ENCODE assay signal across 26 cellular contexts in genomic region chr3:49842843-49843242, GRCh38. TPM values are rescaled to one million over a fixed set of nuclear protein-coding genes. Genes with fewer than 3 reads are reported as not detected.
DNase-seq lines count a peak whose midpoint lies in the region; ATAC-seq and TF ChIP-seq lines count a peak whose summit lies in the region.
"Had no signal": no experiment of that assay in that cellular context is flagged by ENCODE, and none has a peak within 500 bp of the region (broad histone marks: within the 10 kb centered on the region; RNA-seq: fewer than 3 reads in every experiment).

No MANE protein-coding gene starts in this region.

- no peaks in the 10 kb centered on the region for H3K27me3 ChIP-seq in GM23338 (ENCODE audit: insufficient read depth)
- no peaks in the 10 kb centered on the region for H3K27me3 ChIP-seq in osteoblast (ENCODE audit: insufficient read depth, low read length)
- H3K27me3 ChIP-seq: BLaER1, SJCRH30 had no signal

- H2AFZ ChIP-seq in GM23338 = no peak overlapping the region
- H2AFZ ChIP-seq in osteoblast (ENCODE audit: low read length) = no peak overlapping the region

- H3K27me3 Mint-ChIP-seq in GM23338 (ENCODE audit: insufficient read depth, low read depth, poor library complexity) = peaks cover 5% of the 10 kb centered on the region
- H3K27me3 Mint-ChIP-seq: CD4-positive, CD25-positive, alpha-beta regulatory T cell had no signal

- H3K4me2 ChIP-seq in GM23338 = no peak overlapping the region
- H3K4me2 ChIP-seq in osteoblast (ENCODE audit: insufficient read depth, low read length) = no peak overlapping the region
- H3K4me2 ChIP-seq: BLaER1 had no signal

- H3K36me3 ChIP-seq in GM23338 (ENCODE audit: insufficient read depth) = peaks cover 8% of the 10 kb centered on the region; the same call in 1 of the 2 replicates
- peaks cover 11% of the 10 kb centered on the region for H3K36me3 ChIP-seq in osteoblast (ENCODE audit: insufficient read depth, low read length)

- H3K36me3 Mint-ChIP-seq in GM23338 (ENCODE audit: low read depth) = peaks cover 60% of the 10 kb centered on the region

- no peaks in the 10 kb centered on the region for H3K9me3 ChIP-seq in osteoblast (ENCODE audit: low read depth, low read length)
- H3K9me3 ChIP-seq: BLaER1, SJCRH30 had no signal

- no peaks in the 10 kb centered on the region for H3F3A ChIP-seq in GM23338 (replicated peaks; ENCODE audit: low read depth)

- ATAC-seq in GM23338 = peak; percentile 15; the same call in 2 of the 3 replicates
- ATAC-seq in HG03432 (IDR thresholded peaks at IDR 0.05; ENCODE audit: unreplicated experiment) = no peak
- no peak for ATAC-seq in HG02938 (IDR thresholded peaks at IDR 0.05; ENCODE audit: unreplicated experiment)
- ATAC-seq: SK-N-SH treated with all-trans-retinoic acid at 6 μM for 48 hours had no signal

- H3K79me2 ChIP-seq in GM23338 (replicated peaks; ENCODE audit: insufficient read depth) (no peaks in the 10 kb centered on the region), osteoblast (ENCODE audit: insufficient read depth, low read length) (no peaks in the 10 kb centered on the region)

- TF ChIP-seq CTCF in GM23338 (conservative IDR thresholded peaks at IDR 0.05; ENCODE audit: low read depth in 2 of 2) (no peak), osteoblast (IDR thresholded peaks at IDR 0.05; ENCODE audit: extremely low read depth, low read depth, low read length) (no peak)

- H3K9me3 Mint-ChIP-seq in GM23338 = no peaks in the 10 kb centered on the region
- H3K9me3 Mint-ChIP-seq: CD4-positive, CD25-positive, alpha-beta regulatory T cell had no signal

- H3K4me3 ChIP-seq in GM23338 (no peak overlapping the region), osteoblast (ENCODE audit: insufficient read depth, low read length) (no peak overlapping the region)
- H3K4me3 ChIP-seq: BLaER1, SJCRH30 had no signal

- 0 out of 2 replicates have a peak, but pooled peaks cover 5% of the 10 kb centered on the region for H4K20me1 ChIP-seq in GM23338 (replicated peaks; ENCODE audit: insufficient read depth)
- no peaks in the 10 kb centered on the region for H4K20me1 ChIP-seq in osteoblast (ENCODE audit: insufficient read depth, low read length)
- H4K20me1 ChIP-seq: BLaER1 had no signal

- DNase-seq in NCI-H2196 (lab: John Stamatoyannopoulos, UW; ENCODE audit: unreplicated experiment) (peak; percentile 20), NCI-H2196 treated with DMSO at 0.1 percent for 48 hours (lab: John Stamatoyannopoulos, UW; ENCODE audit: unreplicated experiment) (no peak), GM23338 (ENCODE audit: low spot score) (no peak), caudate nucleus (lab: John Stamatoyannopoulos, UW) (no peak), osteoblast (ENCODE audit: insufficient read length, low spot score, missing footprints) (peak; percentile 18), NCI-H82 (lab: John Stamatoyannopoulos, UW) (no peak)
- DNase-seq: CD4-positive, CD25-positive, alpha-beta regulatory T cell; DMS53; KBM-7; MV-4-11; NCI-H1105 treated with DMSO at 0.1 percent for 48 hours; NCI-H146; NCI-H1930; NCI-H226; NCI-H510A; NCI-H69; SJCRH30 had no signal

- H3K27ac ChIP-seq in GM23338 (ENCODE audit: low read depth) (no peak overlapping the region), caudate nucleus (ENCODE audit: low read depth, low read length) (peak overlapping the region; percentile 81), osteoblast (ENCODE audit: low read depth, low read length) (no peak overlapping the region)
- H3K27ac ChIP-seq: BLaER1, SJCRH30 had no signal

- H3K4me1 Mint-ChIP-seq in GM23338 = peaks cover 18% of the 10 kb centered on the region

- H3K9me2 ChIP-seq in GM23338 (ENCODE audit: insufficient read depth) = no peaks in the 10 kb centered on the region

- H3K27ac Mint-ChIP-seq in GM23338 = no peak overlapping the region

- H3K4me3 Mint-ChIP-seq in GM23338 = no peak overlapping the region
- H3K4me3 Mint-ChIP-seq: CD4-positive, CD25-positive, alpha-beta regulatory T cell had no signal

- H3K4me1 ChIP-seq in GM23338 (ENCODE audit: insufficient read depth) (no peaks in the 10 kb centered on the region), osteoblast (ENCODE audit: insufficient read depth, low read length) (peaks cover 4% of the 10 kb centered on the region)
- H3K4me1 ChIP-seq: SJCRH30 had no signal

TF ChIP-seq in GM23338, 12 proteins besides CTCF, POLR2A, EP300 and RAD21 (continues in another document):
- TF ChIP-seq ZNF114 (CRISPR knock-in tag; IDR thresholded peaks at IDR 0.05) (no peak), EZH2 (IDR thresholded peaks at IDR 0.05; ENCODE audit: low read depth, unreplicated experiment) (no peak), ZNF331 (CRISPR knock-in tag; IDR thresholded peaks at IDR 0.05; ENCODE audit: low read depth) (no peak), POLR2AphosphoS5 (IDR thresholded peaks at IDR 0.05; ENCODE audit: low read depth) (no peak), ETS1 (IDR thresholded peaks at IDR 0.05) (no peak), EZH2phosphoT487 (IDR thresholded peaks at IDR 0.05; ENCODE audit: unreplicated experiment) (no peak), NANOG (IDR thresholded peaks at IDR 0.05; ENCODE audit: borderline replicate concordance) (no peak)

RNA-seq across cellular contexts. Expression of gene TRAIP, which starts 13.5 kb away (rescaled TPM):
- total RNA-seq in GM23338 (2014; rRNA removed; shearing (Covaris generic)) = 13.4 and 15.3 TPM in 2 replicates
- 16.6 and 19.5 TPM in 2 replicates for polyA plus RNA-seq in GM23338 (2016; fragmentation: Nextera tagmentation; extraction: Ambion mirVana)
- 1.4 and 2.4 TPM in 2 replicates for total RNA-seq in osteoblast

RNA-seq across cellular contexts. Expression of gene CAMKV, which starts 26.9 kb away (rescaled TPM):
- 80.1 and 83.0 TPM in 2 replicates for total RNA-seq in GM23338 (2014; rRNA removed; shearing (Covaris generic))
- 32.7 and 38.3 TPM in 2 replicates for polyA plus RNA-seq in GM23338 (2016; fragmentation: Nextera tagmentation; extraction: Ambion mirVana)
- not detected in 2 replicates for total RNA-seq in osteoblast
- total RNA-seq: A172; CD4-positive, CD25-positive, alpha-beta regulatory T cell; MCF 10A; SJCRH30 had no signal
- polyA plus RNA-seq: CD4-positive, CD25-positive, alpha-beta regulatory T cell had no signal

RNA-seq across cellular contexts. Expression of gene UBA7, which starts 29.1 kb away (rescaled TPM):
- 0.14 and 0.50 TPM in 2 replicates for total RNA-seq in GM23338 (2014; rRNA removed; shearing (Covaris generic))
- polyA plus RNA-seq in GM23338 (2016; fragmentation: Nextera tagmentation; extraction: Ambion mirVana) = 0.40 and 0.50 TPM in 2 replicates
- total RNA-seq in osteoblast = 76.7 and 81.3 TPM in 2 replicates

RNA-seq across cellular contexts. Expression of gene INKA1, which starts 39.8 kb away (rescaled TPM):
- 4.0 and 4.9 TPM in 2 replicates for total RNA-seq in GM23338 (2014; rRNA removed; shearing (Covaris generic))
- polyA plus RNA-seq in GM23338 (2016; fragmentation: Nextera tagmentation; extraction: Ambion mirVana) = 3.7 and 5.0 TPM in 2 replicates
- 5.8 and 6.5 TPM in 2 replicates for total RNA-seq in osteoblast
- total RNA-seq: Daoy had no signal

RNA-seq across cellular contexts. Expression of gene CDHR4, which starts 43.2 kb away (rescaled TPM):
- total RNA-seq in GM23338 (2014; rRNA removed; shearing (Covaris generic)) = 0.24 TPM in 1 of 2 replicates, not detected in the other
- polyA plus RNA-seq in GM23338 (2016; fragmentation: Nextera tagmentation; extraction: Ambion mirVana) = 0.26 and 0.28 TPM in 2 replicates
- under 0.01 TPM in 1 of 2 replicates, not detected in the other for total RNA-seq in osteoblast
- total RNA-seq: A172, Daoy, G401, LHCN-M2, SJCRH30 had no signal
- polyA plus RNA-seq: CD4-positive, CD25-positive, alpha-beta regulatory T cell had no signal

Comparison
In these comparisons a context has a peak if more than half of its experiments do, and no peak if none do; other contexts are left out.
1. DNase-seq: peak in NCI-H2196 (single experiment) and osteoblast (single experiment); none in NCI-H2196 treated with DMSO at 0.1 percent for 48 hours (single experiment), GM23338 (single experiment), caudate nucleus (0 of 61) and NCI-H82 (single experiment).
2. RNA of gene CAMKV, which starts 26.9 kb away (total RNA-seq): 80.1 to 83.0 TPM in GM23338; not detected in osteoblast; every median in the first group is over 10 times any median in the second.
3. RNA of gene UBA7, which starts 29.1 kb away (total RNA-seq): 76.7 to 81.3 TPM in osteoblast; 0.14 to 0.50 TPM in GM23338; every median in the first group is over 10 times any median in the second.